1 cellular context compared by ENCODE assay signal in the genomic region with DNA sequence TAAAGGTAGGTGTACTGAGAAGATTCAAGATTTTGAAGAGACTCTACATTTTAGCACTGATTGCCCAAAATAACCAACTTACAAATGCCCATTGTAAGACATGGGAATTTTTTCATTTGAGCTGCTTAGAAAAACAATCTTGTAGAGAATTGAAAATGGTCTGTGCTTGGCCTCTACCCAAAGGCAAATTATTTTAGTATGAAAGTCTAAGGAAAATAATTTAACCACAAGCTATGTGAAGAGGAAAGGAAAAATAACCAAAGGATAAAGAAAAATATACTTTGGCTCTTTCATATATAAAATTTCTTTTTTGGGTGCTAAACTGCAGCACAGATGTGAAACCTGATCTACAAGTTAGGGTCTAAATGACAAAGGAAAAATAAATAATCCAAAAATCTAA.
TF ChIP-seq lines count a peak whose summit lies in the region.

No MANE protein-coding gene starts in this region.

TF ChIP-seq in IMR-90, 13 proteins besides CTCF, POLR2A, EP300 and RAD21:
- TF ChIP-seq RFX5 (IDR thresholded peaks at IDR 0.05; ENCODE audit: low read depth, low read length) (no peak), SMC3 (IDR thresholded peaks at IDR 0.05; ENCODE audit: low read depth, low read length) (no peak), MAFK (IDR thresholded peaks at IDR 0.05; ENCODE audit: low read depth, low read length) (no peak), CEBPB (IDR thresholded peaks at IDR 0.05; ENCODE audit: low read depth, low read length) (no peak), MXI1 (IDR thresholded peaks at IDR 0.05; ENCODE audit: borderline replicate concordance, low read depth, low read length) (no peak), BHLHE40 (IDR thresholded peaks at IDR 0.05; ENCODE audit: low read depth, low read length) (no peak), CHD1 (IDR thresholded peaks at IDR 0.05; ENCODE audit: low read depth, low read length) (no peak), RCOR1 (IDR thresholded peaks at IDR 0.05; ENCODE audit: insufficient replicate concordance, low read length) (no peak), MAZ (IDR thresholded peaks at IDR 0.05; ENCODE audit: borderline replicate concordance, low read depth, low read length) (no peak), FOS (IDR thresholded peaks at IDR 0.05; ENCODE audit: low read depth, low read length) (no peak), NFE2L2 (IDR thresholded peaks at IDR 0.05; ENCODE audit: low read depth, low read length) (no peak)
- TF ChIP-seq, protein P1, sequence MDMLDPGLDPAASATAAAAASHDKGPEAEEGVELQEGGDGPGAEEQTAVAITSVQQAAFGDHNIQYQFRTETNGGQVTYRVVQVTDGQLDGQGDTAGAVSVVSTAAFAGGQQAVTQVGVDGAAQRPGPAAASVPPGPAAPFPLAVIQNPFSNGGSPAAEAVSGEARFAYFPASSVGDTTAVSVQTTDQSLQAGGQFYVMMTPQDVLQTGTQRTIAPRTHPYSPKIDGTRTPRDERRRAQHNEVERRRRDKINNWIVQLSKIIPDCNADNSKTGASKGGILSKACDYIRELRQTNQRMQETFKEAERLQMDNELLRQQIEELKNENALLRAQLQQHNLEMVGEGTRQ (IDR thresholded peaks at IDR 0.05; ENCODE audit: low read depth, low read length): no peak
- TF ChIP-seq, protein P2, sequence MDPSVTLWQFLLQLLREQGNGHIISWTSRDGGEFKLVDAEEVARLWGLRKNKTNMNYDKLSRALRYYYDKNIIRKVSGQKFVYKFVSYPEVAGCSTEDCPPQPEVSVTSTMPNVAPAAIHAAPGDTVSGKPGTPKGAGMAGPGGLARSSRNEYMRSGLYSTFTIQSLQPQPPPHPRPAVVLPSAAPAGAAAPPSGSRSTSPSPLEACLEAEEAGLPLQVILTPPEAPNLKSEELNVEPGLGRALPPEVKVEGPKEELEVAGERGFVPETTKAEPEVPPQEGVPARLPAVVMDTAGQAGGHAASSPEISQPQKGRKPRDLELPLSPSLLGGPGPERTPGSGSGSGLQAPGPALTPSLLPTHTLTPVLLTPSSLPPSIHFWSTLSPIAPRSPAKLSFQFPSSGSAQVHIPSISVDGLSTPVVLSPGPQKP (IDR thresholded peaks at IDR 0.05; ENCODE audit: borderline replicate concordance, low read depth, low read length): no peak
